In the genomic region with DNA sequence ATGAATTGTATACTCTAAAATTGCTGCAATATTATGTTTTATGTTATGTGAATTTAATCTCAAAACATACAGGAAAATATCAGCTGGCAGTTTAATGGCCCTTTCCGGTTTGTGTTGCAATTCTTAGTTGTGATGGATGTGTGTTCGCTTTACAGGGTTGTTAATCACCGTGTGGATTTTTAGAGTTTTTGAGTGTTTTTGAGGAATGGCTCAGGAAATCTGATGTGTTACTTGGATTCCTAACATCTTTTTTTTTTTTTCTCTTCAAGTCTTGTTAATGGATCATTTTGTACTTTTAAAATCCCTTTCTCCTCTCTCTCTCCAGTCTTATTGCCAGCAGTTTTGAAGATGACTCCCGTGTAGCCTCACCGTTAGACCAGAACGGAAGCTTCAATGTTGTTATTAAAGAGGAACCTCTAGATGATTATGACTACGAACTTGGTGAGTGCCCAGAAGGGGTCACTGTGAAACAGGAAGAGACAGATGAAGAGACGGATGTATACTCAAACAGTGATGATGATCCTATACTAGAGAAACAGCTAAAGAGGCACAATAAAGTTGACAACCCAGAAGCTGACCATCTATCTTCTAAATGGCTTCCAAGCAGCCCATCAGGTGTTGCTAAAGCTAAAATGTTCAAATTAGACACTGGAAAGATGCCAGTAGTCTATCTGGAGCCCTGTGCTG, we compare ENCODE assay signal across 8 cellular contexts. TPM values are rescaled to one million over a fixed set of nuclear protein-coding genes. Genes with fewer than 3 reads are reported as not detected.
A peak's percentile ranks its signal among the peaks of the same experiment; 100 is the strongest.
DNase-seq lines count a peak whose midpoint lies in the region; ATAC-seq, FAIRE-seq and TF ChIP-seq lines count a peak whose summit lies in the region.

No MANE protein-coding gene starts in this region.

- H3K4me3 ChIP-seq in GM06990 (replicated peaks; ENCODE audit: low read depth, low read length): no peak overlapping the region
- H3K4me3 ChIP-seq in WERI-Rb-1 (ENCODE audit: low read depth, low read length): no peak overlapping the region
- H3K4me3 ChIP-seq in epithelial cell of esophagus (ENCODE audit: low read length): no peak overlapping the region
- H3K4me3 ChIP-seq in pancreas: no peak overlapping the region
- H3K4me3 ChIP-seq in stomach: no peak overlapping the region

- H3K4me1 ChIP-seq in pancreas (no peaks in the 10 kb centered on the region), stomach (peaks cover 0 to 28% (median 13%) of the 10 kb centered on the region in 4 donors)

- WGBS in pancreas, 2 donors: 76 to 82% methylated on average over 8 of the region's 8 CpGs
- 44 to 71% (median 69%) methylated on average over 8 of the region's 8 CpGs for WGBS in stomach, 5 donors

- no peak for TF ChIP-seq POLR2A in stomach (IDR thresholded peaks at IDR 0.05)

- ATAC-seq in GM21390 (IDR thresholded peaks at IDR 0.05; ENCODE audit: unreplicated experiment) (peak; percentile 81), pancreas (peak in 3 of 4 donors; percentile 32 to 67 (median 65)), HG02763 (IDR thresholded peaks at IDR 0.05; ENCODE audit: unreplicated experiment) (no peak)

- H3K27me3 ChIP-seq in GM06990 (replicated peaks; ENCODE audit: control insufficient read depth, insufficient read depth, low read length) (no peaks in the 10 kb centered on the region), WERI-Rb-1 (ENCODE audit: insufficient read depth, low read depth, severe bottlenecking) (no peaks in the 10 kb centered on the region), pancreas (no peaks in the 10 kb centered on the region), stomach (no peaks in the 10 kb centered on the region)

- peak; percentile 15 for DNase-seq in GM06990 (ENCODE audit: extremely low read depth, insufficient read length)
- peak; percentile 7 for DNase-seq in HuH-7.5 (ENCODE audit: low spot score)
- DNase-seq in WERI-Rb-1: peak; percentile 35
- peak; percentile 29 for DNase-seq in epithelial cell of esophagus (ENCODE audit: low read depth)
- no peak for DNase-seq in pancreas
- no peak for DNase-seq in stomach

- TF ChIP-seq CTCF in GM06990 (IDR thresholded peaks at IDR 0.05; ENCODE audit: insufficient read depth, low read length, poor library complexity, severe bottlenecking) (peak; percentile 50), WERI-Rb-1 (IDR thresholded peaks at IDR 0.05; ENCODE audit: low read depth, low read length) (0 out of 2 replicates have a peak, but pooled peaks have one; percentile 23), epithelial cell of esophagus (IDR thresholded peaks at IDR 0.05; ENCODE audit: insufficient read depth, low read depth, low read length, missing control alignments) (peak; percentile 19), pancreas (IDR thresholded peaks at IDR 0.05) (no peak), stomach (IDR thresholded peaks at IDR 0.05) (no peak)

- H3K9me3 ChIP-seq in WERI-Rb-1 (ENCODE audit: severe bottlenecking) (no peaks in the 10 kb centered on the region), pancreas (no peaks in the 10 kb centered on the region), stomach (no peaks in the 10 kb centered on the region)

- FAIRE-seq in pancreas (lab: Jason Lieb, UNC): no peak

- no peaks in the 10 kb centered on the region for H3K36me3 ChIP-seq in GM06990 (ENCODE audit: control insufficient read depth, insufficient read depth, low read length)
- H3K36me3 ChIP-seq in WERI-Rb-1: no peaks in the 10 kb centered on the region
- no peaks in the 10 kb centered on the region for H3K36me3 ChIP-seq in pancreas
- H3K36me3 ChIP-seq in stomach: peaks cover 4 to 37% (median 28%) of the 10 kb centered on the region in 4 donors

- intact Hi-C loops in pancreas (cut with DNase I) (no loop called here), stomach (cut with DNase I; ENCODE audit: low total_unique reads) (no loop called here)

- H3K27ac ChIP-seq in WERI-Rb-1: no peak overlapping the region
- no peak overlapping the region for H3K27ac ChIP-seq in pancreas
- H3K27ac ChIP-seq in stomach: no peak overlapping the region

- TF ChIP-seq EP300 in stomach (IDR thresholded peaks at IDR 0.05): no peak

RNA-seq across cellular contexts. Expression of a gene that starts 35.7 kb away (rescaled TPM):
- 10 to 100 TPM; 14.3 to 31.3 (median 19.6) TPM for total RNA-seq in pancreas
- polyA plus RNA-seq in pancreas: 1 to 10 TPM; 2.7 to 3.1 TPM
- total RNA-seq in stomach: 10 to 100 TPM; 19.6 to 75.2 (median 47.4) TPM
- 1 to 10 TPM; 2.1 to 2.3 (median 2.2) TPM for polyA plus RNA-seq in stomach

Comparison
In these comparisons a context has a peak if more than half of its experiments do, and no peak if none do; other contexts are left out.
1. DNase-seq: peak in GM06990 (single experiment), HuH-7.5 (single experiment), WERI-Rb-1 (single experiment) and epithelial cell of esophagus (single experiment); none in pancreas (0 of 6) and stomach (single experiment).
2. CTCF ChIP-seq: peak in GM06990 (single experiment), WERI-Rb-1 (single experiment) and epithelial cell of esophagus (single experiment); none in pancreas (0 of 4) and stomach (0 of 7).